In genomic region chr11:125345706-125346561, GRCh38 we compare ENCODE assay signal across 8 cellular contexts.
DNase-seq lines count a peak whose midpoint lies in the region; ATAC-seq, FAIRE-seq and TF ChIP-seq lines count a peak whose summit lies in the region.

No MANE protein-coding gene starts in this region.

- no peak overlapping the region for H3K27ac ChIP-seq in osteoblast (ENCODE audit: low read depth, low read length)

- DNase-seq in Caco-2 (peak in 1 of 2 experiments; percentile 72), HAP-1 (ENCODE audit: low spot score in 2 of 2) (peak; percentile 27 to 80), NOMO-1 treated with dmso at 0.1 percent for 144 hours (lab: John Stamatoyannopoulos, UW; ENCODE audit: unreplicated experiment) (peak; percentile 52), frontal cortex (ENCODE audit: low spot score in 2 of 2) (peak; percentile 67 to 77), osteoblast (ENCODE audit: insufficient read length, low spot score, missing footprints) (peak; percentile 96)

- H3K27me3 ChIP-seq in Caco-2 (replicated peaks; ENCODE audit: control insufficient read depth, insufficient read depth, low read length) = peaks cover 3% of the 10 kb centered on the region; the same call in 1 of the 2 replicates
- no peaks in the 10 kb centered on the region for H3K27me3 ChIP-seq in HAP-1 (ENCODE audit: low read depth)
- H3K27me3 ChIP-seq in osteoblast (ENCODE audit: insufficient read depth, low read length) = peaks cover 7% of the 10 kb centered on the region

- peak overlapping the region; percentile 23 for H3K4me2 ChIP-seq in osteoblast (ENCODE audit: insufficient read depth, low read length)

- FAIRE-seq in frontal cortex (lab: Jason Lieb, UNC) = no peak

- no peak overlapping the region for H3K4me3 Mint-ChIP-seq in Caco-2 (ENCODE audit: unreplicated experiment)
- H3K4me3 Mint-ChIP-seq in activated T-helper 17 cell treated with anti-CD3 and anti-CD28 coated beads, Interleukin-2, amount 50 U/mL, for 72 hours = no peak overlapping the region

- no peaks in the 10 kb centered on the region for H3K79me2 ChIP-seq in osteoblast (ENCODE audit: insufficient read depth, low read length)

- CTCF ChIA-PET in Caco-2 (lab: Charles Lee) = interaction anchor here (0.5 to 3.6 kb wide), 33 partner anchors 8 to 470 kb away, joined by 3 to 31 read pairs (median 4); partner anchors contain the start of genes PKNOX2 and TMEM218

- ATAC-seq in activated T-helper 17 cell treated with anti-CD3 and anti-CD28 coated beads, Interleukin-2, amount 50 U/mL, for 72 hours (replicated peaks) = peak; percentile 56
- ATAC-seq in HG03457 (IDR thresholded peaks at IDR 0.05; ENCODE audit: unreplicated experiment) = no peak
- ATAC-seq in HG03159 (IDR thresholded peaks at IDR 0.05; ENCODE audit: unreplicated experiment) = no peak

- H3K36me3 ChIP-seq in Caco-2 (ENCODE audit: control insufficient read depth, insufficient read depth, low read length) = no peaks in the 10 kb centered on the region
- H3K36me3 ChIP-seq in HAP-1 (replicated peaks) = no peaks in the 10 kb centered on the region
- no peaks in the 10 kb centered on the region for H3K36me3 ChIP-seq in osteoblast (ENCODE audit: insufficient read depth, low read length)

- in situ Hi-C loops in HAP-1 (cut with MboI; ENCODE audit: low sequenced_read_pairs) = loop anchor here (5.0 kb wide), 1 partner anchor 254 kb away; no protein-coding TSS in a partner anchor

- no TSS peak for BruUV-seq in Caco-2 (replicated peaks; lab: Mats Ljungman, UMichigan)

- intact Hi-C loops in Caco-2 (cut with micrococcal nuclease; ENCODE audit: unreplicated experiment) = loop anchor here (1.0 to 5.0 kb wide), 2 partner anchors 64 to 255 kb away; no protein-coding TSS in a partner anchor

- H3K4me1 ChIP-seq in Caco-2 = no peaks in the 10 kb centered on the region
- H3K4me1 ChIP-seq in HAP-1 = peaks cover 4% of the 10 kb centered on the region; the same call in 1 of the 2 replicates
- peaks cover 19% of the 10 kb centered on the region for H3K4me1 ChIP-seq in osteoblast (ENCODE audit: insufficient read depth, low read length)

- H3K9me3 ChIP-seq in Caco-2 = no peaks in the 10 kb centered on the region
- H3K9me3 ChIP-seq in HAP-1 = no peaks in the 10 kb centered on the region
- no peaks in the 10 kb centered on the region for H3K9me3 ChIP-seq in osteoblast (ENCODE audit: low read depth, low read length)

- POLR2A ChIA-PET in Caco-2 (lab: Charles Lee) = no interaction called here

- no peak overlapping the region for H3K27ac Mint-ChIP-seq in Caco-2 (ENCODE audit: unreplicated experiment)
- H3K27ac Mint-ChIP-seq in activated T-helper 17 cell treated with anti-CD3 and anti-CD28 coated beads, Interleukin-2, amount 50 U/mL, for 72 hours = no peak overlapping the region

- H2AFZ ChIP-seq in osteoblast (ENCODE audit: low read length) = no peak overlapping the region

- H3K9me3 Mint-ChIP-seq in Caco-2 (ENCODE audit: unreplicated experiment) = no peaks in the 10 kb centered on the region
- H3K9me3 Mint-ChIP-seq in activated T-helper 17 cell treated with anti-CD3 and anti-CD28 coated beads, Interleukin-2, amount 50 U/mL, for 72 hours = no peaks in the 10 kb centered on the region

- no peaks in the 10 kb centered on the region for H3K36me3 Mint-ChIP-seq in Caco-2 (ENCODE audit: insufficient read depth, unreplicated experiment)
- H3K36me3 Mint-ChIP-seq in activated T-helper 17 cell treated with anti-CD3 and anti-CD28 coated beads, Interleukin-2, amount 50 U/mL, for 72 hours (ENCODE audit: low read depth) = no peaks in the 10 kb centered on the region

- peaks cover 14% of the 10 kb centered on the region for H3K27me3 Mint-ChIP-seq in Caco-2 (ENCODE audit: insufficient read depth, unreplicated experiment)
- H3K27me3 Mint-ChIP-seq in activated T-helper 17 cell treated with anti-CD3 and anti-CD28 coated beads, Interleukin-2, amount 50 U/mL, for 72 hours = peaks cover 12% of the 10 kb centered on the region

- TF ChIP-seq CTCF in Caco-2 (IDR thresholded peaks at IDR 0.05; ENCODE audit: insufficient read depth in 1 of 2, low read depth in 1 of 2, low read length in 1 of 2, severe bottlenecking in 1 of 2, unreplicated experiment in 1 of 2) (peak; percentile 90), osteoblast (IDR thresholded peaks at IDR 0.05; ENCODE audit: extremely low read depth, low read depth, low read length) (peak; percentile 99)

- no peak overlapping the region for H3K4me3 ChIP-seq in Caco-2 (ENCODE audit: low read depth, low read length)
- H3K4me3 ChIP-seq in HAP-1 = no peak overlapping the region
- H3K4me3 ChIP-seq in osteoblast (ENCODE audit: insufficient read depth, low read length) = no peak overlapping the region

- H4K20me1 ChIP-seq in osteoblast (ENCODE audit: insufficient read depth, low read length) = no peaks in the 10 kb centered on the region

- peaks cover 7% of the 10 kb centered on the region for H3K4me1 Mint-ChIP-seq in Caco-2 (ENCODE audit: low read depth, unreplicated experiment)
- no peaks in the 10 kb centered on the region for H3K4me1 Mint-ChIP-seq in activated T-helper 17 cell treated with anti-CD3 and anti-CD28 coated beads, Interleukin-2, amount 50 U/mL, for 72 hours
